In genomic region chr1:169156537-169156936, GRCh38 we compare ENCODE assay signal across 22 cellular contexts.
"Had no signal": no experiment of that assay in that cellular context is flagged by ENCODE, and none has a peak within 500 bp of the region (broad histone marks: within the 10 kb centered on the region; RNA-seq: fewer than 3 reads in every experiment).

No MANE protein-coding gene starts in this region.

- H3K4me3 ChIP-seq: MG63 had no signal

- ATAC-seq: Panc1, PC-3 had no signal

- H3K27ac ChIP-seq: RWPE1 had no signal

- H3K9me3 ChIP-seq: MG63, SK-N-SH had no signal

- DNase-seq: IMR-90, Karpas-422, KG1, MG63, NCI-H1092, NCI-H1105 treated with DMSO at 0.1 percent for 48 hours, NCI-H1417 treated with DMSO at 0.1 percent for 48 hours, NCI-H146, NCI-H1694 treated with DMSO at 0.1 percent for 48 hours, NCI-H1930, NCI-H2081, NCI-H2107, NCI-H2227 treated with DMSO at 0.1 percent for 48 hours, NCI-H446, NCI-H510A, NCI-H69, NCI-H774, PC-3, SHP77, SK-N-SH had no signal

- H3K27me3 ChIP-seq: MG63 had no signal

- H3K36me3 ChIP-seq: MG63 had no signal
